Comparison of ENCODE assay signal across 9 cellular contexts in genomic region chr15:74843891-74844299, GRCh38. TPM values are rescaled to one million over a fixed set of nuclear protein-coding genes. Genes with fewer than 3 reads are reported as not detected.
DNase-seq lines count a peak whose midpoint lies in the region; ATAC-seq and TF ChIP-seq lines count a peak whose summit lies in the region.
"Had no signal": no experiment of that assay in that cellular context is flagged by ENCODE, and none has a peak within 500 bp of the region (broad histone marks: within the 10 kb centered on the region; RNA-seq: fewer than 3 reads in every experiment).

No MANE protein-coding gene starts in this region.

- H3K9me3 Mint-ChIP-seq in CD4-positive, alpha-beta memory T cell, result no peaks in the 10 kb centered on the region
- no peaks in the 10 kb centered on the region for H3K9me3 Mint-ChIP-seq in chondrocyte (ENCODE audit: low read depth)

- peak overlapping the region; percentile 8 to 97 (median 93) for H3K27ac Mint-ChIP-seq in CD4-positive, alpha-beta memory T cell
- no peak overlapping the region for H3K27ac Mint-ChIP-seq in chondrocyte (ENCODE audit: unreplicated experiment)

- H3K27me3 Mint-ChIP-seq in CD4-positive, alpha-beta memory T cell, result no peaks in the 10 kb centered on the region
- H3K27me3 Mint-ChIP-seq in chondrocyte (ENCODE audit: low read depth), result no peaks in the 10 kb centered on the region

- no peaks in the 10 kb centered on the region for H3K27me3 ChIP-seq in CD4-positive, alpha-beta memory T cell (ENCODE audit: insufficient read depth, low read length)
- no peaks in the 10 kb centered on the region for H3K27me3 ChIP-seq in osteoblast (ENCODE audit: insufficient read depth, low read length)
- H3K27me3 ChIP-seq: body of pancreas had no signal

- TF ChIP-seq CTCF in chondrocyte (IDR thresholded peaks at IDR 0.05) (no peak), osteoblast (IDR thresholded peaks at IDR 0.05; ENCODE audit: extremely low read depth, low read depth, low read length) (no peak)

- peaks cover 52% of the 10 kb centered on the region for H3K4me1 ChIP-seq in CD4-positive, alpha-beta memory T cell (ENCODE audit: insufficient read depth, low read length)
- peaks cover 11% of the 10 kb centered on the region for H3K4me1 ChIP-seq in osteoblast (ENCODE audit: insufficient read depth, low read length)

- CTCF ChIA-PET in CD4-positive, alpha-beta memory T cell (lab: Charles Lee; ENCODE audit: partially characterized antibody), result interaction anchor here (0.9 to 7.3 kb wide), 16 partner anchors 26 to 225 kb away, joined by 3 to 136 read pairs (median 10); partner anchors contain the start of genes COX5A, FAM219B and MPI

- intact Hi-C loops in CD4-positive, alpha-beta memory T cell (cut with micrococcal nuclease), result loop anchor here (1.0 to 5.0 kb wide), 5 partner anchors 46 to 212 kb away; partner anchors contain the start of genes COX5A and MPI

- no peak overlapping the region for H2AFZ ChIP-seq in osteoblast (ENCODE audit: low read length)

- peak overlapping the region; percentile 77 for H3K27ac ChIP-seq in CD4-positive, alpha-beta memory T cell (ENCODE audit: low read depth, low read length)
- peak overlapping the region; percentile 76 for H3K27ac ChIP-seq in KOPT-K1 (ENCODE audit: low read depth, low read length, poor library complexity, severe bottlenecking)
- H3K27ac ChIP-seq in osteoblast (ENCODE audit: low read depth, low read length), result peak overlapping the region; percentile 80

- peak overlapping the region in 6 of 8 donors; percentile 41 to 92 (median 86) for H3K4me3 Mint-ChIP-seq in CD4-positive, alpha-beta memory T cell
- peak overlapping the region; percentile 72 for H3K4me3 Mint-ChIP-seq in chondrocyte (ENCODE audit: unreplicated experiment)

- H3K4me1 Mint-ChIP-seq in CD4-positive, alpha-beta memory T cell, result peaks cover 37 to 57% (median 46%) of the 10 kb centered on the region in 4 donors
- peaks cover 22% of the 10 kb centered on the region for H3K4me1 Mint-ChIP-seq in chondrocyte (ENCODE audit: low read depth)

- POLR2A ChIA-PET in CD4-positive, alpha-beta memory T cell (lab: Charles Lee; ENCODE audit: partially characterized antibody), result interaction anchor here (0.6 to 7.9 kb wide), 17 partner anchors 12 to 229 kb away, joined by 3 to 106 read pairs (median 10); partner anchors contain the start of genes CLK3, COX5A, CSK and FAM219B

- H3K4me2 ChIP-seq in osteoblast (ENCODE audit: insufficient read depth, low read length), result peak overlapping the region; percentile 86

- H3K36me3 ChIP-seq in CD4-positive, alpha-beta memory T cell (ENCODE audit: insufficient read depth, low read length), result peaks cover 18% of the 10 kb centered on the region
- H3K36me3 ChIP-seq in KOPT-K1 (ENCODE audit: insufficient read depth, low read length) (peaks cover 41% of the 10 kb centered on the region), osteoblast (ENCODE audit: insufficient read depth, low read length) (peaks cover 17% of the 10 kb centered on the region)

- H3K9me3 ChIP-seq in CD4-positive, alpha-beta memory T cell (ENCODE audit: control insufficient read depth in 1 of 2, low read length in 2 of 2), result no peaks in the 10 kb centered on the region
- H3K9me3 ChIP-seq in KOPT-K1 (ENCODE audit: insufficient read depth, low read length, poor library complexity, severe bottlenecking), result no peaks in the 10 kb centered on the region
- no peaks in the 10 kb centered on the region for H3K9me3 ChIP-seq in osteoblast (ENCODE audit: low read depth, low read length)
- H3K9me3 ChIP-seq: body of pancreas had no signal

- ATAC-seq in GM21526 (IDR thresholded peaks at IDR 0.05; ENCODE audit: low FRiP score, unreplicated experiment) (no peak), HG03520 (IDR thresholded peaks at IDR 0.05; ENCODE audit: unreplicated experiment) (no peak)

- H3K36me3 Mint-ChIP-seq in CD4-positive, alpha-beta memory T cell, result peaks cover 18 to 42% of the 10 kb centered on the region in 2 donors
- peaks cover 15% of the 10 kb centered on the region for H3K36me3 Mint-ChIP-seq in chondrocyte (ENCODE audit: low read depth)

- DNase-seq in CD4-positive, alpha-beta memory T cell, result no peak
- DNase-seq in chondrocyte (ENCODE audit: low spot score) (no peak), osteoblast (ENCODE audit: insufficient read length, low spot score, missing footprints) (peak; percentile 58), kidney glomerular epithelial cell (lab: John Stamatoyannopoulos, UW) (no peak), HPDE6-E6E7 (ENCODE audit: extremely low spot score) (no peak)

- peaks cover 9% of the 10 kb centered on the region for H3K79me2 ChIP-seq in osteoblast (ENCODE audit: insufficient read depth, low read length)

- peaks cover 9% of the 10 kb centered on the region for H4K20me1 ChIP-seq in osteoblast (ENCODE audit: insufficient read depth, low read length)

- peak overlapping the region; percentile 30 to 83 for H3K4me3 ChIP-seq in CD4-positive, alpha-beta memory T cell (ENCODE audit: low read length in 2 of 2)
- no peak overlapping the region for H3K4me3 ChIP-seq in osteoblast (ENCODE audit: insufficient read depth, low read length)

RNA-seq across cellular contexts. Expression of gene ULK3, which starts 0.9 kb away (rescaled TPM):
- total RNA-seq in CD4-positive, alpha-beta memory T cell, result 10 to 100 TPM; 84.9 to 88.3 TPM
- polyA plus RNA-seq in CD4-positive, alpha-beta memory T cell, result 10 to 100 TPM; 33.6 to 38.5 TPM
- total RNA-seq in chondrocyte (24.3 to 29.0 TPM (median 24.5 TPM) in 3 replicates), osteoblast (19.4 and 21.4 TPM in 2 replicates)

RNA-seq across cellular contexts. Expression of gene CPLX3, which starts 17.5 kb away (rescaled TPM):
- not detected for total RNA-seq in CD4-positive, alpha-beta memory T cell
- not detected for polyA plus RNA-seq in CD4-positive, alpha-beta memory T cell
- not detected in 3 replicates for total RNA-seq in chondrocyte
- total RNA-seq in osteoblast, result not detected in 2 replicates
- total RNA-seq: body of pancreas had no signal

RNA-seq across cellular contexts. Expression of gene SCAMP2, which starts 29.3 kb away (rescaled TPM):
- total RNA-seq in CD4-positive, alpha-beta memory T cell, result 100 to 1,000 TPM; 132 to 138 TPM
- polyA plus RNA-seq in CD4-positive, alpha-beta memory T cell, result 100 to 1,000 TPM; 152 to 179 TPM
- total RNA-seq in chondrocyte (67.4 to 75.5 TPM (median 67.9 TPM) in 3 replicates), osteoblast (23.9 and 28.3 TPM in 2 replicates)

RNA-seq across cellular contexts. Expression of gene LMAN1L, which starts 31.3 kb away (rescaled TPM):
- total RNA-seq in CD4-positive, alpha-beta memory T cell, result under 1 TPM; 0.23 to 0.39 TPM
- not detected for polyA plus RNA-seq in CD4-positive, alpha-beta memory T cell
- total RNA-seq in chondrocyte (0.82 TPM in 1 of 3 replicates, not detected in the others), osteoblast (under 0.01 TPM in 1 of 2 replicates, not detected in the other)
- total RNA-seq: body of pancreas had no signal

RNA-seq across cellular contexts. Expression of gene MPI, which starts 45.9 kb away (rescaled TPM):
- total RNA-seq in CD4-positive, alpha-beta memory T cell, result 10 to 100 TPM; 70.4 to 73.1 TPM
- 10 to 100 TPM; 63.0 to 66.2 TPM for polyA plus RNA-seq in CD4-positive, alpha-beta memory T cell
- total RNA-seq in chondrocyte (27.6 to 29.2 TPM (median 28.2 TPM) in 3 replicates), osteoblast (33.9 and 54.3 TPM in 2 replicates)
